In genomic region chr5:179697993-179698934, GRCh38 we compare ENCODE assay signal across 8 cellular contexts. TPM values are rescaled to one million over a fixed set of nuclear protein-coding genes. Genes with fewer than 3 reads are reported as not detected.
DNase-seq lines count a peak whose midpoint lies in the region; ATAC-seq and TF ChIP-seq lines count a peak whose summit lies in the region.

No MANE protein-coding gene starts in this region.

- no peak for TF ChIP-seq CTCF in IMR-90 (conservative IDR thresholded peaks at IDR 0.05; ENCODE audit: low read depth, low read length)
- TF ChIP-seq CTCF in OCI-LY7 (conservative IDR thresholded peaks at IDR 0.05; ENCODE audit: low read length) = no peak
- no peak for TF ChIP-seq CTCF in epithelial cell of proximal tubule (conservative IDR thresholded peaks at IDR 0.05; ENCODE audit: low read depth, low read length)

- intact Hi-C loops in IMR-90 (cut with micrococcal nuclease) (loop anchor here (5.0 kb wide), 2 partner anchors 34 to 76 kb away; partner anchors contain the start of genes HNRNPH1 and MAML1), OCI-LY7 (cut with micrococcal nuclease; ENCODE audit: unreplicated experiment) (loop anchor here (1.0 kb wide), 2 partner anchors 20 to 34 kb away; partner anchors contain the start of gene MAML1)

- H3K36me3 ChIP-seq in IMR-90 (ENCODE audit: control insufficient read depth, insufficient read depth, low read length) (peaks cover 16% of the 10 kb centered on the region), OCI-LY7 (ENCODE audit: insufficient read depth, low read length) (peaks cover 41% of the 10 kb centered on the region)

- H4K8ac ChIP-seq in IMR-90 (ENCODE audit: low read depth in 2 of 2, low read length in 2 of 2) = peak overlapping the region; percentile 98

- H3K23ac ChIP-seq in IMR-90 (ENCODE audit: low read depth, low read length) = peak overlapping the region; percentile 98

- TSS peak; percentile 80 for BruUV-seq in IMR-90 (replicated peaks; lab: Mats Ljungman, UMichigan)
- BruUV-seq in OCI-LY7 (replicated peaks; lab: Mats Ljungman, UMichigan) = TSS peak; percentile 95

- H3K9me1 ChIP-seq in IMR-90 (ENCODE audit: insufficient read depth, low read length) = peaks cover 4% of the 10 kb centered on the region; the same call in 1 of the 2 replicates

- H3K4ac ChIP-seq in IMR-90 (ENCODE audit: low read depth, low read length) = peak overlapping the region; percentile 96

- H2BK20ac ChIP-seq in IMR-90 (ENCODE audit: low read depth, low read length) = peak overlapping the region; percentile 43; the same call in 1 of the 2 replicates

- dilution Hi-C loops in IMR-90 (cut with HindIII; ENCODE audit: low sequenced_read_pairs, unreplicated experiment) = no loop called here

- peak overlapping the region; percentile 88 for H3K4me2 ChIP-seq in IMR-90 (ENCODE audit: low read depth, low read length)
- H3K4me2 ChIP-seq in OCI-LY7 (ENCODE audit: low read length) = peak overlapping the region; percentile 90

- peak; percentile 89 for TF ChIP-seq POLR2A in IMR-90 (IDR thresholded peaks at IDR 0.05; ENCODE audit: low read depth, low read length)

- H2AK9ac ChIP-seq in IMR-90 (replicated peaks; ENCODE audit: low read depth, low read length, poor library complexity) = peak overlapping the region; percentile 99

- H3K14ac ChIP-seq in IMR-90 (replicated peaks; ENCODE audit: low read depth, low read length) = peak overlapping the region; percentile 99

- DNase-seq in DMS114 treated with DMSO at 0.1 percent for 48 hours (lab: John Stamatoyannopoulos, UW; ENCODE audit: unreplicated experiment) = peak; percentile 98
- peak; percentile 99 for DNase-seq in IMR-90
- DNase-seq in OCI-LY7 (ENCODE audit: low spot score) = peak; percentile 99
- DNase-seq in activated T-cell treated with anti-CD3 and anti-CD28 coated beads for 4 hours = peak; percentile 98
- DNase-seq in epithelial cell of proximal tubule (ENCODE audit: low read depth) = peak; percentile 72
- DNase-seq in mucosa of gallbladder (ENCODE audit: low spot score) = peak; percentile 99
- peak; percentile 98 for DNase-seq in stimulated activated CD8-positive, alpha-beta memory T cell treated with anti-CD3 and anti-CD28 coated beads, Interleukin-4, amount 100 ng/mL, for 24 hours (ENCODE audit: low read depth)

- peak; percentile 17; the same call in 1 of the 2 replicates for TF ChIP-seq RAD21 in IMR-90 (IDR thresholded peaks at IDR 0.05; ENCODE audit: low read length)

- no peaks in the 10 kb centered on the region for H3K27me3 ChIP-seq in IMR-90 (ENCODE audit: control insufficient read depth, insufficient read depth, low read length)

- H2BK15ac ChIP-seq in IMR-90 (ENCODE audit: low read depth, low read length) = peak overlapping the region; percentile 81; the same call in 2 of the 3 replicates

- peak overlapping the region; percentile 94 for H2BK5ac ChIP-seq in IMR-90 (ENCODE audit: low read depth, low read length, poor library complexity, severe bottlenecking)

- H3K18ac ChIP-seq in IMR-90 (ENCODE audit: low read depth, low read length) = peak overlapping the region; percentile 93

- ATAC-seq in GM21529 (IDR thresholded peaks at IDR 0.05; ENCODE audit: unreplicated experiment) (peak; percentile 89), IMR-90 (ENCODE audit: low read depth) (peak; percentile 92)

- POLR2A ChIA-PET in IMR-90 (lab: Charles Lee; ENCODE audit: unreplicated experiment) = no interaction called here
- POLR2A ChIA-PET in OCI-LY7 (lab: Charles Lee) = interaction anchor here (1.1 to 1.9 kb wide), 3 partner anchors 16 to 75 kb away, joined by 3 to 13 read pairs (median 4); partner anchors contain the start of gene CBY3

- H3K9ac ChIP-seq in IMR-90 (ENCODE audit: low read depth, low read length) = peak overlapping the region; percentile 80

- no peaks in the 10 kb centered on the region for H3K9me3 ChIP-seq in IMR-90 (ENCODE audit: control insufficient read depth, insufficient read depth, low read length)
- peaks cover 4% of the 10 kb centered on the region; the same call in 1 of the 2 replicates for H3K9me3 ChIP-seq in OCI-LY7 (ENCODE audit: low read length)

- 0% methylated on average over 48 of the region's 72 CpGs; no CpG with 5 or more reads in 1 of the 2 experiments for WGBS in IMR-90 (ENCODE audit: extremely low coverage in 2 of 2, insufficient read length in 1 of 2), 2 experiments

- in situ Hi-C loops in IMR-90 (cut with MboI; ENCODE audit: low sequenced_read_pairs) = no loop called here

- H3K4me3 ChIP-seq in IMR-90 (ENCODE audit: insufficient read depth, low read depth, low read length) (peak overlapping the region; percentile 86), OCI-LY7 (ENCODE audit: low read depth, low read length, poor library complexity, severe bottlenecking) (peak overlapping the region; percentile 82), epithelial cell of proximal tubule (ENCODE audit: low read depth, low read length) (peak overlapping the region; percentile 81)

- peaks cover 16 to 28% of the 10 kb centered on the region in 2 experiments for H3K79me1 ChIP-seq in IMR-90 (ENCODE audit: low read depth in 1 of 2, low read length in 2 of 2)

- peaks cover 45% of the 10 kb centered on the region for H3K79me2 ChIP-seq in OCI-LY7 (ENCODE audit: insufficient read depth, low read depth, low read length)

- H3K56ac ChIP-seq in IMR-90 (ENCODE audit: extremely low read depth, insufficient read depth, low read length) = peak overlapping the region; percentile 97

- H3K4me1 ChIP-seq in IMR-90 (ENCODE audit: control insufficient read depth, insufficient read depth, low read length) (peaks cover 2% of the 10 kb centered on the region; the same call in 1 of the 2 replicates), OCI-LY7 (ENCODE audit: insufficient read depth, low read length, poor library complexity, severe bottlenecking) (peaks cover 24% of the 10 kb centered on the region)

- peak overlapping the region; percentile 85 for H4K91ac ChIP-seq in IMR-90 (ENCODE audit: insufficient read depth, low read depth, low read length)

- H2BK120ac ChIP-seq in IMR-90 (ENCODE audit: low read depth, low read length) = peak overlapping the region; percentile 52; the same call in 1 of the 2 replicates

- peak overlapping the region; percentile 83 for H3K27ac ChIP-seq in IMR-90 (ENCODE audit: insufficient read depth, low read length)
- peak overlapping the region; percentile 78 for H3K27ac ChIP-seq in OCI-LY7 (ENCODE audit: low read depth, low read length, poor library complexity, severe bottlenecking)

- H3K9me2 ChIP-seq in OCI-LY7 (ENCODE audit: insufficient read depth, low read length) = no peaks in the 10 kb centered on the region

- peak overlapping the region; percentile 95 for H4K5ac ChIP-seq in IMR-90 (ENCODE audit: low read depth, low read length)

- H4K20me1 ChIP-seq in IMR-90 (ENCODE audit: insufficient read depth, low read length) = peaks cover 33% of the 10 kb centered on the region
- peaks cover 8% of the 10 kb centered on the region; the same call in 1 of the 2 replicates for H4K20me1 ChIP-seq in OCI-LY7 (ENCODE audit: insufficient read depth, low read length)

- H2AK5ac ChIP-seq in IMR-90 (ENCODE audit: low read depth, low read length) = peak overlapping the region; percentile 91; the same call in 1 of the 2 replicates

- H2AFZ ChIP-seq in IMR-90 (replicated peaks; ENCODE audit: low read length, poor library complexity) (peak overlapping the region; percentile 94), OCI-LY7 (ENCODE audit: low read length) (peak overlapping the region; percentile 82)

- CTCF ChIA-PET in IMR-90 (lab: Yijun Ruan, JAX) (no interaction called here), OCI-LY7 (lab: Charles Lee; ENCODE audit: unreplicated experiment) (no interaction called here)

TF ChIP-seq in IMR-90, 13 proteins besides CTCF, POLR2A, EP300 and RAD21 (continues in another document):
- TF ChIP-seq SMC3 (IDR thresholded peaks at IDR 0.05; ENCODE audit: low read depth, low read length) (no peak), MXI1 (IDR thresholded peaks at IDR 0.05; ENCODE audit: borderline replicate concordance, low read depth, low read length) (peak; percentile 66; the same call in 1 of the 2 replicates), FOS (IDR thresholded peaks at IDR 0.05; ENCODE audit: low read depth, low read length) (peak; percentile 41; the same call in 1 of the 2 replicates), NFE2L2 (IDR thresholded peaks at IDR 0.05; ENCODE audit: low read depth, low read length) (peak; percentile 87), MAFK (IDR thresholded peaks at IDR 0.05; ENCODE audit: low read depth, low read length) (peak; percentile 54; the same call in 1 of the 2 replicates), CEBPB (IDR thresholded peaks at IDR 0.05; ENCODE audit: low read depth, low read length) (no peak)

RNA-seq across cellular contexts. Expression of gene CANX, which starts 0.5 kb away (rescaled TPM):
- total RNA-seq in IMR-90 (2012; rRNA removed) = 345 and 552 TPM in 2 replicates
- polyA plus RNA-seq in IMR-90 (2012; rRNA removed) = 216 and 233 TPM in 2 replicates
- 37.1 and 61.3 TPM in 2 replicates for polyA plus RNA-seq in IMR-90 (2012; cell fraction: cytosol; rRNA removed)
- polyA plus RNA-seq in IMR-90 (2012; cell fraction: nucleus; rRNA removed; ENCODE audit: low replicate concordance) = 10.6 and 62.2 TPM in 2 replicates
- 164 and 256 TPM in 2 replicates for total RNA-seq in OCI-LY7 (2014; rRNA removed; shearing (Covaris generic))
- total RNA-seq in OCI-LY7 (2022) = 412 and 451 TPM in 2 replicates
- total RNA-seq in epithelial cell of proximal tubule = 390 and 467 TPM in 2 replicates
- total RNA-seq in mucosa of gallbladder = 696 TPM

RNA-seq across cellular contexts. Expression of gene CBY3, which starts 17.4 kb away (rescaled TPM):
- 0.18 TPM in 1 of 2 replicates, not detected in the other for total RNA-seq in IMR-90 (2012; rRNA removed)
- polyA plus RNA-seq in IMR-90 (2012; rRNA removed) = not detected in 2 replicates
- polyA plus RNA-seq in IMR-90 (2012; cell fraction: cytosol; rRNA removed) = not detected in 2 replicates
- polyA plus RNA-seq in IMR-90 (2012; cell fraction: nucleus; rRNA removed; ENCODE audit: low replicate concordance) = not detected in 2 replicates
- 0.21 TPM in 1 of 2 replicates, not detected in the other for total RNA-seq in OCI-LY7 (2014; rRNA removed; shearing (Covaris generic))
- not detected in 2 replicates for total RNA-seq in OCI-LY7 (2022)
- total RNA-seq in epithelial cell of proximal tubule = not detected in 2 replicates
- not detected for total RNA-seq in mucosa of gallbladder

RNA-seq across cellular contexts. Expression of gene MAML1, which starts 34.4 kb away (rescaled TPM):
- total RNA-seq in IMR-90 (2012; rRNA removed) (4.7 TPM in 2 replicates), OCI-LY7 (2022) (27.4 and 31.4 TPM in 2 replicates), epithelial cell of proximal tubule (11.8 and 24.3 TPM in 2 replicates), mucosa of gallbladder (36.6 TPM)
- 10.2 and 20.4 TPM in 2 replicates for polyA plus RNA-seq in IMR-90 (2012; rRNA removed)
- 4.5 and 7.3 TPM in 2 replicates for polyA plus RNA-seq in IMR-90 (2012; cell fraction: cytosol; rRNA removed)
- polyA plus RNA-seq in IMR-90 (2012; cell fraction: nucleus; rRNA removed; ENCODE audit: low replicate concordance) = 13.3 and 15.0 TPM in 2 replicates
- total RNA-seq in OCI-LY7 (2014; rRNA removed; shearing (Covaris generic)) = 12.1 and 17.0 TPM in 2 replicates

Comparison
In these comparisons a context has a peak if more than half of its experiments do, and no peak if none do; other contexts are left out.
1. Peak in every context shown above with its lines: DNase-seq, ATAC-seq, H3K4me3 ChIP-seq and H3K27ac ChIP-seq.